18 cellular contexts compared by ENCODE assay signal in the genomic region with DNA sequence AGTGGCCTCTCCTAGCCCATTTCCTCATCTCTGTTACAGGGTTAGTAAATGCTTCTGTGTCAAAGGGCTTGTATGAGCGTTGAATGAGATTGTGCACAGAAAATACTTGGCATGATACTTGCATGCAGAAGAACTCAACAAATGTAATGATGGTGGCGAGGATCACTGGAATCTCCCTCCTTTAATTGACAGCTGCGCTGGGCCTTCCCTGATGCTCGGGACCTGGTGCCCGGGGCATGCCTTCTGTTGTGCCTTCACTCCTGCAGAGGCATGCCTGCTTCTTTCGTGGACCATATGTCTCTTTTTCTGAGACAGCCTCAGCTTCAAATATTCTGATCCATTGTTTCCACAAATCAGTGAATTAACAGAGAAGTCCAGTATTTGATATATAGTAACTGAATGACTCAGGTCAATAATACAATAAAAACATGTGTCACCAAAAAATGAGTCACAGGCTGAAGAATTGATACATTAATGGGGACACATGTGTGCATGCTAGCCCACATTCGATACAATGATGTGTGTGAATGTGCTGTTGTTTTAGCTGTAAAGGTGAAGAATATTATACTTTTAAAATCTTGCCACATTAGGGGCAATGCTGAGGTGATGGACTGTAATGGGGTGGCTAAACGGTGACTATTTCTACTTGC.
A peak's percentile ranks its signal among the peaks of the same experiment; 100 is the strongest.
DNase-seq lines count a peak whose midpoint lies in the region; ATAC-seq and TF ChIP-seq lines count a peak whose summit lies in the region.
"Had no signal": no experiment of that assay in that cellular context is flagged by ENCODE, and none has a peak within 500 bp of the region (broad histone marks: within the 10 kb centered on the region; RNA-seq: fewer than 3 reads in every experiment).

No MANE protein-coding gene starts in this region.

- no peaks in the 10 kb centered on the region for H3K36me3 ChIP-seq in rectal smooth muscle tissue (ENCODE audit: control insufficient read depth, insufficient read depth, low read length)

- no peak for TF ChIP-seq POLR2A in lower leg skin (IDR thresholded peaks at IDR 0.05)

- H3K4me3 ChIP-seq in rectal smooth muscle tissue (ENCODE audit: low read length): no peak overlapping the region
- no peak overlapping the region for H3K4me3 ChIP-seq in lower leg skin (ENCODE audit: low read depth, poor library complexity, severe bottlenecking)
- H3K4me3 ChIP-seq: skin epidermis had no signal

- WGBS in lower leg skin, 2 donors: 73 to 76% methylated on average over 8 of the region's 8 CpGs

- no peaks in the 10 kb centered on the region for H3K27me3 ChIP-seq in rectal smooth muscle tissue (ENCODE audit: control insufficient read depth, insufficient read depth, low read length)

- no peak for ATAC-seq in HG03039 (IDR thresholded peaks at IDR 0.05; ENCODE audit: unreplicated experiment)
- ATAC-seq: activated T-helper 17 cell treated with anti-CD3 and anti-CD28 coated beads, Interleukin-2, amount 50 U/mL, for 72 hours; T-cell had no signal

- peak; percentile 40 for DNase-seq in HCEC 1CT
- DNase-seq in NCI-H524 (lab: John Stamatoyannopoulos, UW): peak; percentile 61 to 82
- DNase-seq in dermis blood vessel endothelial cell: peak; percentile 15
- no peak for DNase-seq in lower leg skin (ENCODE audit: low spot score in 2 of 2)
- no peak for DNase-seq in stimulated activated CD4-positive, alpha-beta T cell treated with anti-CD3 and anti-CD28 coated beads, Interleukin-1b, Interleukin-23, amount 100 ng/mL, for 48 hours
- no peak for DNase-seq in NCI-H2107 (lab: John Stamatoyannopoulos, UW)
- DNase-seq: activated CD4-positive, alpha-beta T cell treated with anti-CD3 and anti-CD28 coated beads for 48 hours; CD4-positive, CD25-positive, alpha-beta regulatory T cell; DMS153; NCI-H748 treated with DMSO at 0.1 percent for 48 hours; Right ventricle myocardium superior; stimulated activated CD4-positive, alpha-beta T cell treated with anti-CD3 and anti-CD28 coated beads, Interleukin-2, amount 100 ng/mL, for 48 hours; T-cell; trophoblast cell had no signal

- H3K4me1 ChIP-seq in rectal smooth muscle tissue (ENCODE audit: control insufficient read depth, insufficient read depth, low read length): peaks cover 11% of the 10 kb centered on the region

- no peak for TF ChIP-seq CTCF in lower leg skin (IDR thresholded peaks at IDR 0.05)

- H3K9ac ChIP-seq in rectal smooth muscle tissue (ENCODE audit: low read length): no peak overlapping the region

- H3K27ac ChIP-seq in rectal smooth muscle tissue (ENCODE audit: low read depth, low read length): peak overlapping the region; percentile 76

- intact Hi-C loops in lower leg skin (cut with DNase I; ENCODE audit: low total_unique reads): no loop called here

Comparison
In these comparisons a context has a peak if more than half of its experiments do, and no peak if none do; other contexts are left out.
1. DNase-seq: peak in HCEC 1CT (single experiment), NCI-H524 (2 of 2) and dermis blood vessel endothelial cell (single experiment); none in lower leg skin (0 of 2), stimulated activated CD4-positive, alpha-beta T cell treated with anti-CD3 and anti-CD28 coated beads, Interleukin-1b, Interleukin-23, amount 100 ng/mL, for 48 hours (single experiment) and NCI-H2107 (single experiment).